ENCODE assay signal across 18 cellular contexts in the genomic region with DNA sequence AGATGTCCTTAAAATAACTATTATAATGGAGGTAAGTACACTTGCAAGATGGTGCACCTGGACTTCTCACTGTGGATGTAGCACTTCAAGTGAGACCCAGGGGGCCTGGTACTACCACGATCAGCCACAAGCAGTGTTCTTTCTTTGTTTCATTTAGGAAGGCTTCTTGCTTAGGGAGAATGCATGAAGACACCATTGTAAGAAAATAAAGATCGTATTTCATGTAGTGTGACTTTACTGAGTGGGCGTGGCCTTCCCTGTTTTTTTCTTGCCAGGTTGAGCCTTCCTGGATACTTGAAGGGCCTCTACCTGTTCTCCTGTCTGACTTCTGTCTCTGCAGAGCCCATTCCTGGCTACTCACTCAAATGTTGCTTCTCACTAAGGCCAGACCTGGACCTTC.
"Had no signal": no experiment of that assay in that cellular context is flagged by ENCODE, and none has a peak within 500 bp of the region (broad histone marks: within the 10 kb centered on the region; RNA-seq: fewer than 3 reads in every experiment).

No MANE protein-coding gene starts in this region.

- H3K4me1 ChIP-seq: body of pancreas, psoas muscle, right lobe of liver, tibial artery had no signal

- DNase-seq: activated CD4-positive, alpha-beta T cell treated with anti-CD3 and anti-CD28 coated beads, Interleukin-2, amount 50 U/mL, for 4 hours; activated effector memory CD4-positive, alpha-beta T cell treated with anti-CD3 and anti-CD28 coated beads, Interleukin-2, amount 50 U/mL, for 16 hours; activated T-cell treated with anti-CD3 and anti-CD28 coated beads, Interleukin-2, amount 50 U/mL, for 4 hours; amniotic stem cell; body of pancreas; effector memory CD4-positive, alpha-beta T cell; hippocampal formation; left cardiac atrium; natural killer cell; nucleus accumbens; psoas muscle; right lobe of liver; tibial artery had no signal

- H3K27ac ChIP-seq: body of pancreas, epithelial cell of prostate, psoas muscle, right lobe of liver, tibial artery had no signal

- H3K9me3 ChIP-seq: body of pancreas, psoas muscle, right lobe of liver, tibial artery had no signal

- ATAC-seq: activated CD4-positive, CD25-positive, alpha-beta regulatory T cell treated with anti-CD3 and anti-CD28 coated beads, Interleukin-2, amount 50 U/mL, for 24 hours; activated naive CD4-positive, alpha-beta T cell treated with anti-CD3 and anti-CD28 coated beads, Interleukin-2, amount 50 U/mL, for 72 hours; activated T-cell treated with anti-CD3 and anti-CD28 coated beads, Interleukin-2, amount 50 U/mL, for 4 hours; body of pancreas; left cardiac atrium; natural killer cell; psoas muscle; right lobe of liver; stimulated activated memory B cell treated with anti-CD40 and anti-IgM and Interleukin-4, amounts not matched to agents 10 μg/mL and 1 μg/mL and 100 μg/mL, for 72 hours had no signal

- H3K27me3 ChIP-seq: body of pancreas, right lobe of liver, tibial artery had no signal

- H3K36me3 ChIP-seq: right lobe of liver, tibial artery had no signal

- H3K4me3 ChIP-seq: body of pancreas, lung, psoas muscle, right lobe of liver, tibial artery had no signal
